ENCODE assay signal across 8 cellular contexts in genomic region chr3:102078864-102079808, GRCh38.
DNase-seq lines count a peak whose midpoint lies in the region; ATAC-seq and TF ChIP-seq lines count a peak whose summit lies in the region.

No MANE protein-coding gene starts in this region.

- H3K4me2 ChIP-seq in mesenchymal stem cell (ENCODE audit: low read length, poor library complexity, severe bottlenecking), result no peak overlapping the region

- DNase-seq in DMS53 (lab: John Stamatoyannopoulos, UW) (peak; percentile 58), M059J (ENCODE audit: low read depth) (peak; percentile 64), mesenchymal stem cell (no peak), GM10248 (ENCODE audit: extremely low spot score) (no peak), GM19240 (ENCODE audit: insufficient read length, low spot score) (no peak)
- peak in 1 of 2 donors; percentile 28 for DNase-seq in activated T-cell treated with anti-CD3 and anti-CD28 coated beads, Interleukin-2, amount 50 U/mL, for 72 hours
- no peak for DNase-seq in activated CD4-positive, CD25-positive, alpha-beta regulatory T cell treated with anti-CD3 and anti-CD28 coated beads, Interleukin-2, amount 50 U/mL, for 72 hours

- no peak for TF ChIP-seq CTCF in GM10248 (IDR thresholded peaks at IDR 0.05; ENCODE audit: control extremely low read depth, extremely low read depth, low read depth, missing control alignments)

- peak; percentile 39 to 48 for ATAC-seq in activated T-cell treated with anti-CD3 and anti-CD28 coated beads, Interleukin-2, amount 50 U/mL, for 72 hours (replicated peaks in 1 of 2)
- no peak for ATAC-seq in GM21619 (IDR thresholded peaks at IDR 0.05; ENCODE audit: unreplicated experiment)

- H3K4me3 ChIP-seq in mesenchymal stem cell (ENCODE audit: insufficient read depth in 1 of 2, low read depth in 1 of 2, low read length in 2 of 2), result no peak overlapping the region

- no peak overlapping the region for H2BK12ac ChIP-seq in mesenchymal stem cell (ENCODE audit: low read length in 2 of 2)

- H4K8ac ChIP-seq in mesenchymal stem cell (ENCODE audit: low read length), result no peak overlapping the region

- H4K91ac ChIP-seq in mesenchymal stem cell (ENCODE audit: low read length), result no peak overlapping the region

- no peaks in the 10 kb centered on the region for H3K79me1 ChIP-seq in mesenchymal stem cell (replicated peaks; ENCODE audit: low read length, poor library complexity, severe bottlenecking)

- no peak overlapping the region for H3K14ac ChIP-seq in mesenchymal stem cell (ENCODE audit: low read length in 2 of 2)

- H2BK120ac ChIP-seq in mesenchymal stem cell (ENCODE audit: low read depth, low read length), result no peak overlapping the region

- H3K9me3 Mint-ChIP-seq in activated T-cell treated with anti-CD3 and anti-CD28 coated beads, Interleukin-2, amount 50 U/mL, for 72 hours, result peaks cover 4 to 11% of the 10 kb centered on the region in 2 donors

- CTCF ChIA-PET in GM10248 (lab: Yijun Ruan, JAX), result interaction anchor here (1.0 to 2.4 kb wide), 3 partner anchors 11 to 19 kb away, joined by 6 to 7 read pairs (median 6); no protein-coding TSS in a partner anchor

- no peaks in the 10 kb centered on the region for H3K4me1 ChIP-seq in mesenchymal stem cell (ENCODE audit: control insufficient read depth, insufficient read depth, low read depth, low read length)

- H3K27ac Mint-ChIP-seq in activated T-cell treated with anti-CD3 and anti-CD28 coated beads, Interleukin-2, amount 50 U/mL, for 72 hours, result peak overlapping the region; percentile 88

- no peak overlapping the region for H3K27ac ChIP-seq in mesenchymal stem cell (ENCODE audit: low read length, poor library complexity, severe bottlenecking)

- peaks cover 64% of the 10 kb centered on the region for H3K4me1 Mint-ChIP-seq in activated T-cell treated with anti-CD3 and anti-CD28 coated beads, Interleukin-2, amount 50 U/mL, for 72 hours (ENCODE audit: low read depth)

- H3K27me3 Mint-ChIP-seq in activated T-cell treated with anti-CD3 and anti-CD28 coated beads, Interleukin-2, amount 50 U/mL, for 72 hours (ENCODE audit: low read depth), result no peaks in the 10 kb centered on the region

- H3K27me3 ChIP-seq in mesenchymal stem cell (ENCODE audit: control insufficient read depth in 1 of 2, insufficient read depth in 1 of 2, low read length in 2 of 2), result no peaks in the 10 kb centered on the region

- H3K4me3 Mint-ChIP-seq in activated T-cell treated with anti-CD3 and anti-CD28 coated beads, Interleukin-2, amount 50 U/mL, for 72 hours, result peak overlapping the region; percentile 65 to 69

- no peaks in the 10 kb centered on the region for H3K9me3 ChIP-seq in mesenchymal stem cell (ENCODE audit: control insufficient read depth, low read length)

- WGBS in mesenchymal stem cell, result 82% methylated on average over 6 of the region's 8 CpGs

- H2AK5ac ChIP-seq in mesenchymal stem cell (ENCODE audit: low read length, severe bottlenecking), result peak overlapping the region; percentile 35

- H2BK15ac ChIP-seq in mesenchymal stem cell (ENCODE audit: low read depth, poor library complexity, severe bottlenecking), result no peak overlapping the region

- H3K23ac ChIP-seq in mesenchymal stem cell (ENCODE audit: low read length in 2 of 2), result no peak overlapping the region

- H3K9ac ChIP-seq in mesenchymal stem cell (ENCODE audit: low read length), result no peak overlapping the region

- no peak overlapping the region for H2BK5ac ChIP-seq in mesenchymal stem cell (ENCODE audit: low read depth, low read length, poor library complexity, severe bottlenecking)

- H2AFZ ChIP-seq in mesenchymal stem cell (ENCODE audit: low read depth, low read length), result no peak overlapping the region

- POLR2A ChIA-PET in GM10248 (lab: Yijun Ruan, JAX), result no interaction called here

- no peak overlapping the region for H3K18ac ChIP-seq in mesenchymal stem cell (ENCODE audit: low read depth in 1 of 2, low read length in 2 of 2)

- peaks cover 3 to 17% of the 10 kb centered on the region in 2 donors for H3K36me3 Mint-ChIP-seq in activated T-cell treated with anti-CD3 and anti-CD28 coated beads, Interleukin-2, amount 50 U/mL, for 72 hours (ENCODE audit: insufficient read depth in 2 of 2)

- no peaks in the 10 kb centered on the region for H3K36me3 ChIP-seq in mesenchymal stem cell (ENCODE audit: control insufficient read depth in 1 of 2, insufficient read depth in 2 of 2, low read depth in 1 of 2, low read length in 2 of 2)

- no peak overlapping the region for H3K4ac ChIP-seq in mesenchymal stem cell (ENCODE audit: low read depth in 1 of 2, low read length in 2 of 2)

Comparison
In these comparisons a context has a peak if more than half of its experiments do, and no peak if none do; other contexts are left out.
1. DNase-seq: peak in DMS53 (single experiment) and M059J (single experiment); none in mesenchymal stem cell (single experiment), GM10248 (single experiment), GM19240 (single experiment) and activated CD4-positive, CD25-positive, alpha-beta regulatory T cell treated with anti-CD3 and anti-CD28 coated beads, Interleukin-2, amount 50 U/mL, for 72 hours (single experiment).